ENCODE assay signal across 25 cellular contexts in the genomic region with DNA sequence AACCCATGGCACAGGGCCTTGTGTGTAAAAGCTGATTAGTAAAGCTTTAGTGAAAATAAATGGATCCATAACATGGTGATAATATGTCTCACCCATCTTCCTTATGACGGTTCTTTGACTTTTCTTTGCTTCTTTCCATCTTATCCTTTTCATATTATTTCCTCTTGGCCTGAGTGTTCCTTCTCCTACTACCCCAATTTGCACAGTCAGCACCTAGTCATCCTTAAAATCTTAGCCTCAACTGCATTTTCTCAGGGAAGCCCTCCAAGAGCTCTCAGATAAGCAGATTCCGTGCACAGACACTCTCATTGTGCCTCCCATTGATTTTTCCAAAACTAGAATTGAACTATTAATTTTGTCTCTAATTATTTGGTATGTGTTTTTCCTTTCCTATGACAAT.
DNase-seq lines count a peak whose midpoint lies in the region; ATAC-seq, FAIRE-seq and TF ChIP-seq lines count a peak whose summit lies in the region.
"Had no signal": no experiment of that assay in that cellular context is flagged by ENCODE, and none has a peak within 500 bp of the region (broad histone marks: within the 10 kb centered on the region; RNA-seq: fewer than 3 reads in every experiment).

No MANE protein-coding gene starts in this region.

- CTCF ChIA-PET in HepG2 (lab: Yijun Ruan, JAX; ENCODE audit: low intra/inter-chr PET ratio, low total read pairs) (no interaction called here), H1 (lab: Charles Lee; ENCODE audit: partially characterized antibody) (no interaction called here)

- H3K36me3 ChIP-seq in HepG2 (replicated peaks in 1 of 2; ENCODE audit: control insufficient read depth in 1 of 2, insufficient read depth in 2 of 2, low read length in 2 of 2): no peaks in the 10 kb centered on the region
- no peaks in the 10 kb centered on the region for H3K36me3 ChIP-seq in right lobe of liver
- H3K36me3 ChIP-seq in Karpas-422 (ENCODE audit: insufficient read depth, low read length): no peaks in the 10 kb centered on the region
- no peaks in the 10 kb centered on the region for H3K36me3 ChIP-seq in H1 (ENCODE audit: control insufficient read depth in 2 of 4, insufficient read depth in 4 of 4, low read length in 3 of 4)
- H3K36me3 ChIP-seq in tibial artery: no peaks in the 10 kb centered on the region
- H3K36me3 ChIP-seq: BE2C, BLaER1 had no signal

- H3K9ac ChIP-seq in HepG2 (ENCODE audit: insufficient read depth, low read depth, low read length) (no peak overlapping the region), Karpas-422 (ENCODE audit: low read length) (no peak overlapping the region), H1 (replicated peaks in 1 of 4; ENCODE audit: extremely low read depth in 1 of 4, low read depth in 3 of 4, low read length in 3 of 4) (no peak overlapping the region)
- H3K9ac ChIP-seq: BLaER1 had no signal

- no peaks in the 10 kb centered on the region for H3K23me2 ChIP-seq in H1 (ENCODE audit: low read depth, low read length)

- H3K4ac ChIP-seq in H1 (replicated peaks; ENCODE audit: insufficient read length, low read depth, low read length): no peak overlapping the region

- no peak overlapping the region for H2BK12ac ChIP-seq in H1 (ENCODE audit: low read depth, low read length)

- POLR2A ChIA-PET in HepG2 (lab: Yijun Ruan, JAX): no interaction called here
- POLR2A ChIA-PET in H1 (lab: Charles Lee; ENCODE audit: partially characterized antibody): no interaction called here

- H4K91ac ChIP-seq in H1 (replicated peaks; ENCODE audit: insufficient read length, low read length): no peak overlapping the region

- H4K8ac ChIP-seq in H1 (ENCODE audit: extremely low read depth, insufficient read depth, low read length): no peak overlapping the region

- H3K27me3 ChIP-seq in HepG2 (ENCODE audit: control insufficient read depth in 1 of 2, insufficient read depth in 2 of 2, low read length in 2 of 2): no peaks in the 10 kb centered on the region
- no peaks in the 10 kb centered on the region for H3K27me3 ChIP-seq in right lobe of liver
- peaks cover 5% of the 10 kb centered on the region; the same call in 1 of the 2 replicates for H3K27me3 ChIP-seq in Karpas-422 (ENCODE audit: low read length)
- H3K27me3 ChIP-seq in H1 (replicated peaks in 1 of 4; ENCODE audit: control insufficient read depth in 3 of 4, extremely low read depth in 1 of 4, insufficient read depth in 3 of 4, low read length in 3 of 4): no peaks in the 10 kb centered on the region; a peak in 1 of 7 replicates
- H3K27me3 ChIP-seq in tibial artery: no peaks in the 10 kb centered on the region
- H3K27me3 ChIP-seq: BE2C, BLaER1 had no signal

- no peaks in the 10 kb centered on the region for H3K79me1 ChIP-seq in H1 (ENCODE audit: low read depth, low read length)

- H3K4me1 ChIP-seq in HepG2 (ENCODE audit: insufficient read depth, low read length) (no peaks in the 10 kb centered on the region), right lobe of liver (no peaks in the 10 kb centered on the region), Karpas-422 (ENCODE audit: low read length) (peaks cover 13% of the 10 kb centered on the region), H1 (replicated peaks in 1 of 4; ENCODE audit: control insufficient read depth in 3 of 4, insufficient read depth in 4 of 4, low read length in 3 of 4) (no peaks in the 10 kb centered on the region), tibial artery (no peaks in the 10 kb centered on the region)
- H3K4me1 ChIP-seq: BE2C, BLaER1 had no signal

- H3K56ac ChIP-seq in H1 (replicated peaks; ENCODE audit: insufficient read length, low read depth, low read length): no peak overlapping the region

- no peak overlapping the region for H2BK20ac ChIP-seq in H1 (ENCODE audit: low read length)

- no peak overlapping the region for H2BK15ac ChIP-seq in H1 (ENCODE audit: low read length)

- H2AFZ ChIP-seq in HepG2 (ENCODE audit: low read length) (no peak overlapping the region), Karpas-422 (ENCODE audit: low read length) (0 out of 2 replicates have a peak overlapping the region, but pooled peaks have one; percentile 14), H1 (ENCODE audit: low read length) (no peak overlapping the region)

- ATAC-seq in HepG2 (no peak), right lobe of liver (no peak), esophagus mucosa (no peak)
- ATAC-seq: GM12878 had no signal

- no peak overlapping the region for H2BK5ac ChIP-seq in H1 (ENCODE audit: low read depth, low read length)

- no peak for TF ChIP-seq CTCF in HepG2 (CRISPR knock-in tag; IDR thresholded peaks at IDR 0.05)
- no peak for TF ChIP-seq CTCF in right lobe of liver (IDR thresholded peaks at IDR 0.05)
- no peak for TF ChIP-seq CTCF in H1 (IDR thresholded peaks at IDR 0.05; ENCODE audit: control extremely low read depth in 1 of 3, insufficient read depth in 1 of 3, low read depth in 1 of 3, low read length in 3 of 3)
- TF ChIP-seq CTCF in tibial artery (IDR thresholded peaks at IDR 0.05): no peak

- no peak overlapping the region for H3K23ac ChIP-seq in H1 (ENCODE audit: insufficient read length)

- H3K18ac ChIP-seq in H1 (ENCODE audit: extremely low read depth, low read length): no peak overlapping the region

- H3K9me3 ChIP-seq in HepG2 (ENCODE audit: low read length): no peaks in the 10 kb centered on the region
- H3K9me3 ChIP-seq in right lobe of liver: no peaks in the 10 kb centered on the region
- no peaks in the 10 kb centered on the region for H3K9me3 ChIP-seq in Karpas-422 (ENCODE audit: low read length)
- no peaks in the 10 kb centered on the region for H3K9me3 ChIP-seq in H1 (ENCODE audit: insufficient read depth in 2 of 2, low read depth in 1 of 2, low read length in 1 of 2)
- no peaks in the 10 kb centered on the region for H3K9me3 ChIP-seq in tibial artery
- H3K9me3 ChIP-seq: BE2C, BLaER1 had no signal

- H2BK120ac ChIP-seq in H1 (replicated peaks; ENCODE audit: low read depth, low read length): no peak overlapping the region

- H4K20me1 ChIP-seq in HepG2 (ENCODE audit: insufficient read depth, low read length): no peaks in the 10 kb centered on the region
- no peaks in the 10 kb centered on the region for H4K20me1 ChIP-seq in Karpas-422 (ENCODE audit: insufficient read depth, low read depth, low read length)
- no peaks in the 10 kb centered on the region for H4K20me1 ChIP-seq in H1 (replicated peaks in 1 of 2; ENCODE audit: control insufficient read depth in 1 of 2, insufficient read depth in 2 of 2, low read length in 2 of 2)
- H4K20me1 ChIP-seq: BLaER1 had no signal

- H3K9me2 ChIP-seq in Karpas-422 (replicated peaks; ENCODE audit: insufficient read depth, low read length): no peaks in the 10 kb centered on the region

- no TSS peak for BruUV-seq in HepG2 (replicated peaks; lab: Mats Ljungman, UMichigan)

- TF ChIP-seq EP300 in HepG2 (IDR thresholded peaks at IDR 0.05; ENCODE audit: low read depth in 2 of 2, low read length in 2 of 2): no peak
- TF ChIP-seq EP300 in HepG2 (CRISPR knock-in tag; IDR thresholded peaks at IDR 0.05; ENCODE audit: borderline replicate concordance): no peak
- no peak for TF ChIP-seq EP300 in H1 (IDR thresholded peaks at IDR 0.05; ENCODE audit: borderline replicate concordance in 1 of 2, low read depth in 2 of 2, low read length in 2 of 2)

- no peak overlapping the region for H2AK5ac ChIP-seq in H1 (ENCODE audit: low read depth, low read length)

- H3K4me2 ChIP-seq in HepG2 (ENCODE audit: low read depth, low read length) (no peak overlapping the region), Karpas-422 (ENCODE audit: low read depth, low read length, poor library complexity, severe bottlenecking) (no peak overlapping the region), H1 (ENCODE audit: insufficient read depth in 1 of 2, low read depth in 2 of 2, low read length in 2 of 2) (no peak overlapping the region)
- H3K4me2 ChIP-seq: BLaER1 had no signal

- FAIRE-seq in HepG2 (lab: Jason Lieb, UNC) (no peak), H1 (lab: Jason Lieb, UNC) (no peak)
- FAIRE-seq: GM12878, GM12892, GM18507 had no signal

- no peak overlapping the region for H4K5ac ChIP-seq in H1 (ENCODE audit: insufficient read length, low read depth, low read length)

- TF ChIP-seq POLR2A in HepG2 (IDR thresholded peaks at IDR 0.05; ENCODE audit: insufficient read depth in 1 of 2, low read depth in 2 of 2, low read length in 2 of 2) (no peak), right lobe of liver (IDR thresholded peaks at IDR 0.05) (no peak), H1 (IDR thresholded peaks at IDR 0.05; ENCODE audit: control extremely low read depth in 1 of 2, low read depth in 2 of 2, low read length in 2 of 2) (no peak)

- H3K4me3 ChIP-seq in HepG2 (replicated peaks in 1 of 3; ENCODE audit: insufficient read depth in 1 of 3, low read depth in 2 of 3, low read length in 3 of 3): no peak overlapping the region
- no peak overlapping the region for H3K4me3 ChIP-seq in right lobe of liver
- H3K4me3 ChIP-seq in Karpas-422 (ENCODE audit: low read length): no peak overlapping the region
- H3K4me3 ChIP-seq in H1 (ENCODE audit: extremely low read depth in 1 of 4, insufficient read depth in 2 of 4, low read depth in 3 of 4, low read length in 4 of 4): no peak overlapping the region
- no peak overlapping the region for H3K4me3 ChIP-seq in tibial artery
- H3K4me3 ChIP-seq: BLaER1, GM12878 had no signal

- no peak overlapping the region for H3K14ac ChIP-seq in H1 (ENCODE audit: insufficient read length)

- no peak for DNase-seq in HepG2 (ENCODE audit: low spot score)
- no peak for DNase-seq in right lobe of liver
- DNase-seq in Karpas-422: no peak
- no peak for DNase-seq in H1 (ENCODE audit: low read depth in 1 of 2, low spot score in 2 of 2)
- DNase-seq in tibial artery: no peak
- DNase-seq: ACHN; BE2C; C1 segment of cervical spinal cord; CD4-positive, alpha-beta memory T cell; CD4-positive, CD25-positive, alpha-beta regulatory T cell; CD8-positive, alpha-beta memory T cell; COR-L47; DMS 273 treated with DMSO at 0.1 percent for 48 hours; DMS153; DMS53; DMS79; DND-41; EL; GDM1 had no signal

- in situ Hi-C loops in HepG2 (cut with HindIII; ENCODE audit: extremely low pct_ligation_motif_present, low pct_unique_long_range_greater_than_20kb): no loop called here

- 3% methylated on average over 2 of the region's 2 CpGs for WGBS in HepG2 (ENCODE audit: low lambda C conversion rate)
- 44% methylated on average over 2 of the region's 2 CpGs for WGBS in right lobe of liver (ENCODE audit: insufficient coverage, low coverage, low lambda C conversion rate, missing lambda C conversion rate)
- 87% methylated on average over 2 of the region's 2 CpGs; no CpG with 5 or more reads in 1 of the 2 experiments for WGBS in H1 (ENCODE audit: extremely low coverage in 1 of 2, insufficient coverage in 1 of 2, insufficient read length in 1 of 2, insufficient replicate concordance in 2 of 2, low coverage in 1 of 2, low lambda C conversion rate in 2 of 2, missing lambda C conversion rate in 1 of 2), 2 experiments

- intact Hi-C loops in HepG2 (cut with micrococcal nuclease; ENCODE audit: unreplicated experiment): no loop called here
- intact Hi-C loops in right lobe of liver (cut with DNase I): no loop called here
- intact Hi-C loops in tibial artery (cut with DNase I; ENCODE audit: low total_unique reads): no loop called here

- H3K27ac ChIP-seq in HepG2 (ENCODE audit: extremely low read length, insufficient read depth, low read length) (no peak overlapping the region), right lobe of liver (no peak overlapping the region), Karpas-422 (ENCODE audit: low read length) (no peak overlapping the region), H1 (ENCODE audit: low read depth, low read length) (no peak overlapping the region), tibial artery (no peak overlapping the region)
- H3K27ac ChIP-seq: 22Rv1, BLaER1 had no signal

- TF ChIP-seq RAD21 in HepG2 (CRISPR knock-in tag; IDR thresholded peaks at IDR 0.05) (no peak), H1 (IDR thresholded peaks at IDR 0.05 in 1 of 2, conservative IDR thresholded peaks at IDR 0.05 in 1 of 2; ENCODE audit: low read depth in 2 of 2, low read length in 2 of 2) (no peak)

- H3K79me2 ChIP-seq in HepG2 (ENCODE audit: insufficient read depth, low read length) (no peaks in the 10 kb centered on the region), Karpas-422 (ENCODE audit: low read length) (no peaks in the 10 kb centered on the region), H1 (ENCODE audit: control insufficient read depth in 1 of 2, insufficient read depth in 2 of 2, low read length in 2 of 2) (no peaks in the 10 kb centered on the region)

Comparison
In these comparisons a context has a peak if more than half of its experiments do, and no peak if none do; other contexts are left out.
1. Of the 41 proteins assayed by ChIP-seq in both HepG2 and H1: peak only in HepG2: none; only in H1: none; in both: MAFK; in neither: 40.